ENCODE assay signal across 8 cellular contexts in the genomic region with DNA sequence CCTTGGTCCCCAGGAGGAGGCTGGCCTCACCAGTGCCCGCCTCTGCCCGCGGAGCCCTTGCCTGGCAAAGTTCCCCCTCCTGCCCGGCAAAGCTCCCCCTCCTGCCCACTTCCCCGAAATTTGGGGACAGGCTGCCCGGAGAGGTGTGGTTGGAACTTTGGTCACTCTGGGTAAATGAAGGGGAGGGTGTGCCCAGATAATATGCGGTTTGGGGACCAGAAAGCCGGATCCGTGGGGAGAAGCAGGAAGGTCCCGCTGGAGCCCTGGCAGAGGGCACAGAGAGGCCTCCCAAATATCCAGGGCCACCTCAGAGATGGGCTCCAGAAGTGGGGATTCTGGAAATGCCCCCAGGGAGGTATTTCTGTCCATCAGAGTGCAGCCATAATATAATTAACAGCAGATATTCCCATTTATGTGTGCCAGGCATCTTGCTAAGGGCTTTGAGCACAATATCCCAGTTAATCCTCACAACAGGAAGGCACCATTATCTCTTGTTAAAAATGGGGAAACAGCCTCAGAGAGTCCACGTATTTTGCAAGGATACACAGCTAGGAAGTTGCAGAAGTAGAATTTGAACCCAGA. TPM values are rescaled to one million over a fixed set of nuclear protein-coding genes. Genes with fewer than 3 reads are reported as not detected.
A peak's percentile ranks its signal among the peaks of the same experiment; 100 is the strongest.
DNase-seq lines count a peak whose midpoint lies in the region; ATAC-seq, FAIRE-seq and TF ChIP-seq lines count a peak whose summit lies in the region.

No MANE protein-coding gene starts in this region.

- ATAC-seq in stimulated activated effector memory CD8-positive, alpha-beta T cell treated with anti-CD3 and anti-CD28 coated beads, Interleukin-12 subunit alpha, Interleukin-12 subunit beta, amount 100 ng/mL, for 72 hours, result no peak
- ATAC-seq in GM21576 (IDR thresholded peaks at IDR 0.05; ENCODE audit: unreplicated experiment), result no peak

- H3K4me1 Mint-ChIP-seq in stimulated activated effector memory CD8-positive, alpha-beta T cell treated with anti-CD3 and anti-CD28 coated beads, Interleukin-12 subunit alpha, Interleukin-12 subunit beta, amount 100 ng/mL, for 72 hours, result no peaks in the 10 kb centered on the region

- H3K4me3 ChIP-seq in HL-60 (replicated peaks; ENCODE audit: insufficient read depth, low read length), result peak overlapping the region; percentile 62
- peak overlapping the region; percentile 84 for H3K4me3 ChIP-seq in adipocyte (ENCODE audit: low read length)
- H3K4me3 ChIP-seq in kidney (ENCODE audit: low read length in 2 of 2), result peak overlapping the region; percentile 45 to 62

- H3K4me3 Mint-ChIP-seq in stimulated activated effector memory CD8-positive, alpha-beta T cell treated with anti-CD3 and anti-CD28 coated beads, Interleukin-12 subunit alpha, Interleukin-12 subunit beta, amount 100 ng/mL, for 72 hours, result peak overlapping the region; percentile 45

- TF ChIP-seq CTCF in HL-60 (IDR thresholded peaks at IDR 0.05; ENCODE audit: insufficient read depth, low read length) (no peak), kidney (IDR thresholded peaks at IDR 0.05; ENCODE audit: borderline replicate concordance, extremely low read depth, insufficient read depth) (no peak)

- FAIRE-seq in kidney (lab: Jason Lieb, UNC), result no peak

- peak in 1 of 2 experiments; percentile 14 for DNase-seq in HL-60 (ENCODE audit: low read depth in 1 of 2, low spot score in 1 of 2)
- DNase-seq in adipocyte (ENCODE audit: low read depth), result no peak
- DNase-seq in kidney, result no peak
- DNase-seq in stimulated activated effector memory CD8-positive, alpha-beta T cell treated with anti-CD3 and anti-CD28 coated beads, Interleukin-12 subunit alpha, Interleukin-12 subunit beta, amount 100 ng/mL, for 72 hours (ENCODE audit: low spot score in 2 of 2), result no peak
- no peak for DNase-seq in HT-29 (ENCODE audit: low spot score)
- no peak for DNase-seq in midbrain (lab: John Stamatoyannopoulos, UW)
- no peak for DNase-seq in NCI-H1436 treated with DMSO at 0.1 percent for 48 hours (lab: John Stamatoyannopoulos, UW)

- H3K36me3 ChIP-seq in adipocyte (ENCODE audit: control insufficient read depth, insufficient read depth, low read length, severe bottlenecking) (no peaks in the 10 kb centered on the region), kidney (ENCODE audit: control insufficient read depth in 1 of 2, insufficient read depth in 2 of 2, low read length in 2 of 2) (no peaks in the 10 kb centered on the region)

- H3K36me3 Mint-ChIP-seq in stimulated activated effector memory CD8-positive, alpha-beta T cell treated with anti-CD3 and anti-CD28 coated beads, Interleukin-12 subunit alpha, Interleukin-12 subunit beta, amount 100 ng/mL, for 72 hours, result no peaks in the 10 kb centered on the region

- no peaks in the 10 kb centered on the region for H3K9me3 ChIP-seq in adipocyte (ENCODE audit: control insufficient read depth, low read length)
- no peaks in the 10 kb centered on the region for H3K9me3 ChIP-seq in kidney (ENCODE audit: control insufficient read depth in 1 of 2, low read length in 2 of 2)

- no peaks in the 10 kb centered on the region for H3K9me3 Mint-ChIP-seq in stimulated activated effector memory CD8-positive, alpha-beta T cell treated with anti-CD3 and anti-CD28 coated beads, Interleukin-12 subunit alpha, Interleukin-12 subunit beta, amount 100 ng/mL, for 72 hours

- H3K27me3 ChIP-seq in HL-60 (ENCODE audit: insufficient read depth, poor library complexity, severe bottlenecking) (no peaks in the 10 kb centered on the region), adipocyte (replicated peaks; ENCODE audit: control insufficient read depth, insufficient read depth, low read length) (no peaks in the 10 kb centered on the region)

- peaks cover 7% of the 10 kb centered on the region for H3K4me1 ChIP-seq in adipocyte (ENCODE audit: control insufficient read depth, insufficient read depth, low read length)
- H3K4me1 ChIP-seq in kidney (ENCODE audit: control insufficient read depth in 1 of 2, insufficient read depth in 1 of 2, low read depth in 1 of 2, low read length in 2 of 2), result peaks cover 10 to 15% of the 10 kb centered on the region in 2 donors

- intact Hi-C loops in kidney (cut with DNase I), result no loop called here

- peak overlapping the region; percentile 35; the same call in 1 of the 2 replicates for H3K27ac ChIP-seq in HL-60 (replicated peaks)
- H3K27ac ChIP-seq in kidney (ENCODE audit: low read depth in 2 of 2, low read length in 2 of 2), result no peak overlapping the region

- H3K27ac Mint-ChIP-seq in stimulated activated effector memory CD8-positive, alpha-beta T cell treated with anti-CD3 and anti-CD28 coated beads, Interleukin-12 subunit alpha, Interleukin-12 subunit beta, amount 100 ng/mL, for 72 hours, result no peak overlapping the region

- H3K9ac ChIP-seq in adipocyte (ENCODE audit: low read length) (peak overlapping the region; percentile 83), kidney (ENCODE audit: low read length in 2 of 2) (peak overlapping the region in 1 of 2 donors; percentile 55)

RNA-seq across cellular contexts. Expression of a gene that starts 0.8 kb away (rescaled TPM):
- 25.4 TPM for total RNA-seq in kidney
- 6.7 TPM for polyA plus RNA-seq in kidney (ENCODE audit: insufficient read depth, low read depth, low replicate concordance)
- total RNA-seq in HT-29 (2014; rRNA removed; shearing (Covaris generic)), result 9.3 and 9.8 TPM in 2 replicates
